In the genomic region with DNA sequence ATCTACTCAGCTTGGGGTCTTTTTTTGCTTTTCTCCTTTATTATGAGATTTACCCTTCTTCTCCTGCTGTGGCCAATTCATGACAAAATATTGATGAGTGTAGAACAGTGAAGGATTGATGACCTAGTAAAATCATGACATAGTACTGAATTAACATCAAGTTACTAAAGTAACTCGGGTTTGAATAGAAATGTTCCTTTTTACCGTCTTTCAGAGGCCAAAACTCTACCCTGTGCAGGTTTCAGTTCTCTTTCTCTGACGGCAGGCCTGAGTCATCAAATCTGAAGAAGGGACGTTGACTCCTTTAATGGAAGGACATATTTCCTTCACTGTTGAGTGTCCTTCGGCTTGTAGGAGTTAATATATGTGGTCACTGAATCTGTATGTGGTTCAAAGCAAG, we compare ENCODE assay signal across 9 cellular contexts.
A peak's percentile ranks its signal among the peaks of the same experiment; 100 is the strongest.
DNase-seq lines count a peak whose midpoint lies in the region; ATAC-seq and TF ChIP-seq lines count a peak whose summit lies in the region.
"Had no signal": no experiment of that assay in that cellular context is flagged by ENCODE, and none has a peak within 500 bp of the region (broad histone marks: within the 10 kb centered on the region; RNA-seq: fewer than 3 reads in every experiment).

No MANE protein-coding gene starts in this region.

- WGBS in IMR-90 (ENCODE audit: extremely low coverage in 2 of 2, insufficient read length in 1 of 2), 2 experiments, result 100% methylated on average over 1 of the region's 5 CpGs; no CpG with 5 or more reads in 1 of the 2 experiments

- CTCF ChIA-PET in IMR-90 (lab: Yijun Ruan, JAX), result no interaction called here

- intact Hi-C loops in IMR-90 (cut with micrococcal nuclease), result no loop called here

- H3K79me1 ChIP-seq in IMR-90 (ENCODE audit: low read depth in 1 of 2, low read length in 2 of 2), result peaks cover 31 to 50% of the 10 kb centered on the region in 2 experiments

- no peak for TF ChIP-seq CTCF in IMR-90 (conservative IDR thresholded peaks at IDR 0.05; ENCODE audit: low read depth, low read length)

- no peaks in the 10 kb centered on the region for H3K9me3 ChIP-seq in IMR-90 (ENCODE audit: control insufficient read depth, insufficient read depth, low read length)

- no TSS peak for BruUV-seq in IMR-90 (replicated peaks; lab: Mats Ljungman, UMichigan)

- in situ Hi-C loops in IMR-90 (cut with MboI; ENCODE audit: low sequenced_read_pairs), result no loop called here

- H3K18ac ChIP-seq in IMR-90 (ENCODE audit: low read depth, low read length), result no peak overlapping the region

- dilution Hi-C loops in IMR-90 (cut with HindIII; ENCODE audit: low sequenced_read_pairs, unreplicated experiment), result no loop called here

- peak overlapping the region; percentile 82 for H3K27ac Mint-ChIP-seq in memory B cell

- H3K4me3 Mint-ChIP-seq in memory B cell, result no peak overlapping the region

- H3K4me2 ChIP-seq in IMR-90 (ENCODE audit: low read depth, low read length), result no peak overlapping the region

- no peak overlapping the region for H4K91ac ChIP-seq in IMR-90 (ENCODE audit: insufficient read depth, low read depth, low read length)

- TF ChIP-seq RAD21 in IMR-90 (IDR thresholded peaks at IDR 0.05; ENCODE audit: low read length), result no peak

- H3K9me3 Mint-ChIP-seq in memory B cell, result no peaks in the 10 kb centered on the region

- H3K36me3 Mint-ChIP-seq in memory B cell, result peaks cover 49% of the 10 kb centered on the region

- H2BK20ac ChIP-seq in IMR-90 (ENCODE audit: low read depth, low read length), result no peak overlapping the region

- H3K27me3 ChIP-seq in IMR-90 (ENCODE audit: control insufficient read depth, insufficient read depth, low read length), result no peaks in the 10 kb centered on the region

- no peaks in the 10 kb centered on the region for H3K4me1 ChIP-seq in IMR-90 (ENCODE audit: control insufficient read depth, insufficient read depth, low read length)

- H3K4ac ChIP-seq in IMR-90 (ENCODE audit: low read depth, low read length), result no peak overlapping the region

- H3K9me1 ChIP-seq in IMR-90 (ENCODE audit: insufficient read depth, low read length), result peaks cover 12% of the 10 kb centered on the region; the same call in 1 of the 2 replicates

- no peak overlapping the region for H3K14ac ChIP-seq in IMR-90 (replicated peaks; ENCODE audit: low read depth, low read length)

- no peak overlapping the region for H2BK15ac ChIP-seq in IMR-90 (ENCODE audit: low read depth, low read length)

- no peak overlapping the region for H2AK9ac ChIP-seq in IMR-90 (replicated peaks; ENCODE audit: low read depth, low read length, poor library complexity)

- H3K27me3 Mint-ChIP-seq in memory B cell, result no peaks in the 10 kb centered on the region

- H3K4me3 ChIP-seq in IMR-90 (ENCODE audit: insufficient read depth, low read depth, low read length), result no peak overlapping the region
- H3K4me3 ChIP-seq: skin epidermis had no signal

- no peak overlapping the region for H3K9ac ChIP-seq in IMR-90 (ENCODE audit: low read depth, low read length)

- peaks cover 9% of the 10 kb centered on the region; the same call in 1 of the 2 replicates for H4K20me1 ChIP-seq in IMR-90 (ENCODE audit: insufficient read depth, low read length)

- H2AFZ ChIP-seq in IMR-90 (replicated peaks; ENCODE audit: low read length, poor library complexity), result no peak overlapping the region

- H4K8ac ChIP-seq in IMR-90 (ENCODE audit: low read depth in 2 of 2, low read length in 2 of 2), result no peak overlapping the region

- H3K36me3 ChIP-seq in IMR-90 (ENCODE audit: control insufficient read depth, insufficient read depth, low read length), result peaks cover 34% of the 10 kb centered on the region

- no peak overlapping the region for H4K5ac ChIP-seq in IMR-90 (ENCODE audit: low read depth, low read length)

- H3K4me1 Mint-ChIP-seq in memory B cell, result peaks cover 11% of the 10 kb centered on the region

- H3K56ac ChIP-seq in IMR-90 (ENCODE audit: extremely low read depth, insufficient read depth, low read length), result no peak overlapping the region

- H2BK5ac ChIP-seq in IMR-90 (ENCODE audit: low read depth, low read length, poor library complexity, severe bottlenecking), result no peak overlapping the region

- peak; percentile 92 for ATAC-seq in GM18868 (IDR thresholded peaks at IDR 0.05; ENCODE audit: unreplicated experiment)
- peak; percentile 88 for ATAC-seq in GM21825 (IDR thresholded peaks at IDR 0.05; ENCODE audit: unreplicated experiment)
- no peak for ATAC-seq in IMR-90 (ENCODE audit: low read depth)
- peak; percentile 95 for ATAC-seq in memory B cell (ENCODE audit: low read depth)

- no peak for TF ChIP-seq POLR2A in IMR-90 (IDR thresholded peaks at IDR 0.05; ENCODE audit: low read depth, low read length)

- no peak overlapping the region for H2BK120ac ChIP-seq in IMR-90 (ENCODE audit: low read depth, low read length)

- DNase-seq in IMR-90 (no peak), memory B cell (ENCODE audit: low spot score in 2 of 2) (peak in 1 of 2 donors; percentile 26), hippocampal formation (lab: John Stamatoyannopoulos, UW) (no peak), activated gamma-delta T cell (lab: John Stamatoyannopoulos, UW) (no peak), dermis blood vessel endothelial cell (no peak), hepatic stellate cell (ENCODE audit: low spot score) (no peak)

- no peak overlapping the region for H3K27ac ChIP-seq in IMR-90 (ENCODE audit: insufficient read depth, low read length)

- POLR2A ChIA-PET in IMR-90 (lab: Charles Lee; ENCODE audit: unreplicated experiment), result no interaction called here

- no peak overlapping the region for H3K23ac ChIP-seq in IMR-90 (ENCODE audit: low read depth, low read length)

- H2AK5ac ChIP-seq in IMR-90 (ENCODE audit: low read depth, low read length), result no peak overlapping the region

TF ChIP-seq in IMR-90, 13 proteins besides CTCF, POLR2A, EP300 and RAD21:
- TF ChIP-seq MAFK (IDR thresholded peaks at IDR 0.05; ENCODE audit: low read depth, low read length), result 0 out of 2 replicates have a peak, but pooled peaks have one; percentile 6
- TF ChIP-seq RFX5 (IDR thresholded peaks at IDR 0.05; ENCODE audit: low read depth, low read length), result no peak
- no peak for TF ChIP-seq MXI1 (IDR thresholded peaks at IDR 0.05; ENCODE audit: borderline replicate concordance, low read depth, low read length)
